ENCODE assay signal across 1 cellular context in genomic region chr6:107614828-107615227, GRCh38.
TF ChIP-seq lines count a peak whose summit lies in the region.

No MANE protein-coding gene starts in this region.

TF ChIP-seq in H1, 55 proteins besides CTCF, POLR2A, EP300 and RAD21:
- TF ChIP-seq JUND (IDR thresholded peaks at IDR 0.05; ENCODE audit: low read length) (no peak), RFX5 (IDR thresholded peaks at IDR 0.05; ENCODE audit: borderline replicate concordance, low read depth, low read length) (no peak), EGR1 (IDR thresholded peaks at IDR 0.05; ENCODE audit: borderline replicate concordance, low read depth, low read length) (no peak), SUZ12 (IDR thresholded peaks at IDR 0.05; ENCODE audit: low read length) (no peak), FOSL1 (IDR thresholded peaks at IDR 0.05; ENCODE audit: insufficient read depth, low read depth, low read length) (no peak), SIN3A (conservative IDR thresholded peaks at IDR 0.05 in 1 of 2, IDR thresholded peaks at IDR 0.05 in 1 of 2; ENCODE audit: low read depth in 1 of 2, low read length in 2 of 2) (no peak), TCF12 (IDR thresholded peaks at IDR 0.05; ENCODE audit: low read depth, low read length) (no peak), MAFK (IDR thresholded peaks at IDR 0.05; ENCODE audit: low read depth, low read length) (no peak), SAP30 (IDR thresholded peaks at IDR 0.05; ENCODE audit: insufficient read depth, insufficient replicate concordance, low read length) (no peak), ASH2L (IDR thresholded peaks at IDR 0.05; ENCODE audit: low read length) (no peak), KDM5A (IDR thresholded peaks at IDR 0.05; ENCODE audit: low read length) (no peak), RNF2 (IDR thresholded peaks at IDR 0.05; ENCODE audit: borderline replicate concordance, low read depth, low read length, missing control alignments, poor library complexity, severe bottlenecking) (no peak), JUN (IDR thresholded peaks at IDR 0.05; ENCODE audit: low read depth, low read length) (no peak), KDM1A (IDR thresholded peaks at IDR 0.05; ENCODE audit: borderline replicate concordance, low read length) (no peak), TBP (IDR thresholded peaks at IDR 0.05; ENCODE audit: low read depth, low read length) (no peak), TAF1 (IDR thresholded peaks at IDR 0.05; ENCODE audit: low read depth, low read length) (no peak), EZH2 (IDR thresholded peaks at IDR 0.05; ENCODE audit: low read depth, low read length, severe bottlenecking) (no peak), SIRT6 (IDR thresholded peaks at IDR 0.05; ENCODE audit: low read length) (no peak)
- TF ChIP-seq, protein P1, sequence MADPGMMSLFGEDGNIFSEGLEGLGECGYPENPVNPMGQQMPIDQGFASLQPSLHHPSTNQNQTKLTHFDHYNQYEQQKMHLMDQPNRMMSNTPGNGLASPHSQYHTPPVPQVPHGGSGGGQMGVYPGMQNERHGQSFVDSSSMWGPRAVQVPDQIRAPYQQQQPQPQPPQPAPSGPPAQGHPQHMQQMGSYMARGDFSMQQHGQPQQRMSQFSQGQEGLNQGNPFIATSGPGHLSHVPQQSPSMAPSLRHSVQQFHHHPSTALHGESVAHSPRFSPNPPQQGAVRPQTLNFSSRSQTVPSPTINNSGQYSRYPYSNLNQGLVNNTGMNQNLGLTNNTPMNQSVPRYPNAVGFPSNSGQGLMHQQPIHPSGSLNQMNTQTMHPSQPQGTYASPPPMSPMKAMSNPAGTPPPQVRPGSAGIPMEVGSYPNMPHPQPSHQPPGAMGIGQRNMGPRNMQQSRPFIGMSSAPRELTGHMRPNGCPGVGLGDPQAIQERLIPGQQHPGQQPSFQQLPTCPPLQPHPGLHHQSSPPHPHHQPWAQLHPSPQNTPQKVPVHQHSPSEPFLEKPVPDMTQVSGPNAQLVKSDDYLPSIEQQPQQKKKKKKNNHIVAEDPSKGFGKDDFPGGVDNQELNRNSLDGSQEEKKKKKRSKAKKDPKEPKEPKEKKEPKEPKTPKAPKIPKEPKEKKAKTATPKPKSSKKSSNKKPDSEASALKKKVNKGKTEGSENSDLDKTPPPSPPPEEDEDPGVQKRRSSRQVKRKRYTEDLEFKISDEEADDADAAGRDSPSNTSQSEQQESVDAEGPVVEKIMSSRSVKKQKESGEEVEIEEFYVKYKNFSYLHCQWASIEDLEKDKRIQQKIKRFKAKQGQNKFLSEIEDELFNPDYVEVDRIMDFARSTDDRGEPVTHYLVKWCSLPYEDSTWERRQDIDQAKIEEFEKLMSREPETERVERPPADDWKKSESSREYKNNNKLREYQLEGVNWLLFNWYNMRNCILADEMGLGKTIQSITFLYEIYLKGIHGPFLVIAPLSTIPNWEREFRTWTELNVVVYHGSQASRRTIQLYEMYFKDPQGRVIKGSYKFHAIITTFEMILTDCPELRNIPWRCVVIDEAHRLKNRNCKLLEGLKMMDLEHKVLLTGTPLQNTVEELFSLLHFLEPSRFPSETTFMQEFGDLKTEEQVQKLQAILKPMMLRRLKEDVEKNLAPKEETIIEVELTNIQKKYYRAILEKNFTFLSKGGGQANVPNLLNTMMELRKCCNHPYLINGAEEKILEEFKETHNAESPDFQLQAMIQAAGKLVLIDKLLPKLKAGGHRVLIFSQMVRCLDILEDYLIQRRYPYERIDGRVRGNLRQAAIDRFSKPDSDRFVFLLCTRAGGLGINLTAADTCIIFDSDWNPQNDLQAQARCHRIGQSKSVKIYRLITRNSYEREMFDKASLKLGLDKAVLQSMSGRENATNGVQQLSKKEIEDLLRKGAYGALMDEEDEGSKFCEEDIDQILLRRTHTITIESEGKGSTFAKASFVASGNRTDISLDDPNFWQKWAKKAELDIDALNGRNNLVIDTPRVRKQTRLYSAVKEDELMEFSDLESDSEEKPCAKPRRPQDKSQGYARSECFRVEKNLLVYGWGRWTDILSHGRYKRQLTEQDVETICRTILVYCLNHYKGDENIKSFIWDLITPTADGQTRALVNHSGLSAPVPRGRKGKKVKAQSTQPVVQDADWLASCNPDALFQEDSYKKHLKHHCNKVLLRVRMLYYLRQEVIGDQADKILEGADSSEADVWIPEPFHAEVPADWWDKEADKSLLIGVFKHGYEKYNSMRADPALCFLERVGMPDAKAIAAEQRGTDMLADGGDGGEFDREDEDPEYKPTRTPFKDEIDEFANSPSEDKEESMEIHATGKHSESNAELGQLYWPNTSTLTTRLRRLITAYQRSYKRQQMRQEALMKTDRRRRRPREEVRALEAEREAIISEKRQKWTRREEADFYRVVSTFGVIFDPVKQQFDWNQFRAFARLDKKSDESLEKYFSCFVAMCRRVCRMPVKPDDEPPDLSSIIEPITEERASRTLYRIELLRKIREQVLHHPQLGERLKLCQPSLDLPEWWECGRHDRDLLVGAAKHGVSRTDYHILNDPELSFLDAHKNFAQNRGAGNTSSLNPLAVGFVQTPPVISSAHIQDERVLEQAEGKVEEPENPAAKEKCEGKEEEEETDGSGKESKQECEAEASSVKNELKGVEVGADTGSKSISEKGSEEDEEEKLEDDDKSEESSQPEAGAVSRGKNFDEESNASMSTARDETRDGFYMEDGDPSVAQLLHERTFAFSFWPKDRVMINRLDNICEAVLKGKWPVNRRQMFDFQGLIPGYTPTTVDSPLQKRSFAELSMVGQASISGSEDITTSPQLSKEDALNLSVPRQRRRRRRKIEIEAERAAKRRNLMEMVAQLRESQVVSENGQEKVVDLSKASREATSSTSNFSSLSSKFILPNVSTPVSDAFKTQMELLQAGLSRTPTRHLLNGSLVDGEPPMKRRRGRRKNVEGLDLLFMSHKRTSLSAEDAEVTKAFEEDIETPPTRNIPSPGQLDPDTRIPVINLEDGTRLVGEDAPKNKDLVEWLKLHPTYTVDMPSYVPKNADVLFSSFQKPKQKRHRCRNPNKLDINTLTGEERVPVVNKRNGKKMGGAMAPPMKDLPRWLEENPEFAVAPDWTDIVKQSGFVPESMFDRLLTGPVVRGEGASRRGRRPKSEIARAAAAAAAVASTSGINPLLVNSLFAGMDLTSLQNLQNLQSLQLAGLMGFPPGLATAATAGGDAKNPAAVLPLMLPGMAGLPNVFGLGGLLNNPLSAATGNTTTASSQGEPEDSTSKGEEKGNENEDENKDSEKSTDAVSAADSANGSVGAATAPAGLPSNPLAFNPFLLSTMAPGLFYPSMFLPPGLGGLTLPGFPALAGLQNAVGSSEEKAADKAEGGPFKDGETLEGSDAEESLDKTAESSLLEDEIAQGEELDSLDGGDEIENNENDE (IDR thresholded peaks at IDR 0.05; ENCODE audit: insufficient replicate concordance, low read length): no peak
TF ChIP-seq in H1: peak in this region for 0.
